Comparison of ENCODE assay signal across 8 cellular contexts in genomic region chr14:71371711-71372396, GRCh38. TPM values are rescaled to one million over a fixed set of nuclear protein-coding genes. Genes with fewer than 3 reads are reported as not detected.
DNase-seq lines count a peak whose midpoint lies in the region; ATAC-seq, FAIRE-seq and TF ChIP-seq lines count a peak whose summit lies in the region.

No MANE protein-coding gene starts in this region.

- TF ChIP-seq CTCF in right lobe of liver (IDR thresholded peaks at IDR 0.05) (no peak), HepG2 (CRISPR knock-in tag; IDR thresholded peaks at IDR 0.05) (no peak), hepatocyte (IDR thresholded peaks at IDR 0.05; ENCODE audit: poor library complexity) (no peak), left ventricle myocardium inferior (IDR thresholded peaks at IDR 0.05; ENCODE audit: borderline replicate concordance) (no peak)

- WGBS in right lobe of liver (ENCODE audit: insufficient coverage, low coverage, low lambda C conversion rate, missing lambda C conversion rate) = 39% methylated on average over 2 of the region's 2 CpGs
- 94% methylated on average over 2 of the region's 2 CpGs for WGBS in HepG2 (ENCODE audit: low lambda C conversion rate)
- 77% methylated on average over 2 of the region's 2 CpGs for WGBS in hepatocyte (ENCODE audit: low lambda C conversion rate, missing lambda C conversion rate)

- BruUV-seq in HepG2 (replicated peaks; lab: Mats Ljungman, UMichigan) = no TSS peak

- peaks cover 0 to 13% (median 5%) of the 10 kb centered on the region in 4 donors for H3K4me1 ChIP-seq in right lobe of liver
- peaks cover 13% of the 10 kb centered on the region; the same call in 1 of the 2 replicates for H3K4me1 ChIP-seq in HepG2 (ENCODE audit: insufficient read depth, low read length)
- no peaks in the 10 kb centered on the region for H3K4me1 ChIP-seq in hepatocyte (ENCODE audit: insufficient read depth)
- no peaks in the 10 kb centered on the region for H3K4me1 ChIP-seq in left ventricle myocardium inferior

- H3K9me3 ChIP-seq in right lobe of liver (no peaks in the 10 kb centered on the region), HepG2 (ENCODE audit: low read length) (no peaks in the 10 kb centered on the region), T-helper 17 cell (ENCODE audit: control insufficient read depth, low read length, poor library complexity, severe bottlenecking) (no peaks in the 10 kb centered on the region), hepatocyte (ENCODE audit: low read depth) (no peaks in the 10 kb centered on the region), left ventricle myocardium inferior (replicated peaks) (no peaks in the 10 kb centered on the region)

- peaks cover 10% of the 10 kb centered on the region for H3K4me1 Mint-ChIP-seq in T-helper 17 cell

- TF ChIP-seq EP300 in HepG2 (IDR thresholded peaks at IDR 0.05; ENCODE audit: low read depth in 2 of 2, low read length in 2 of 2) = no peak
- no peak for TF ChIP-seq EP300 in HepG2 (CRISPR knock-in tag; IDR thresholded peaks at IDR 0.05; ENCODE audit: borderline replicate concordance)

- H3K4me3 ChIP-seq in right lobe of liver = no peak overlapping the region
- no peak overlapping the region for H3K4me3 ChIP-seq in HepG2 (replicated peaks in 1 of 3; ENCODE audit: insufficient read depth in 1 of 3, low read depth in 2 of 3, low read length in 3 of 3)
- H3K4me3 ChIP-seq in hepatocyte = no peak overlapping the region
- no peak overlapping the region for H3K4me3 ChIP-seq in left ventricle myocardium inferior

- H3K27me3 ChIP-seq in right lobe of liver (no peaks in the 10 kb centered on the region), HepG2 (ENCODE audit: control insufficient read depth in 1 of 2, insufficient read depth in 2 of 2, low read length in 2 of 2) (no peaks in the 10 kb centered on the region), hepatocyte (no peaks in the 10 kb centered on the region), left ventricle myocardium inferior (ENCODE audit: low read depth) (no peaks in the 10 kb centered on the region)

- H3K36me3 Mint-ChIP-seq in T-helper 17 cell (ENCODE audit: low read depth) = no peaks in the 10 kb centered on the region

- H2AFZ ChIP-seq in HepG2 (ENCODE audit: low read length) (no peak overlapping the region), hepatocyte (no peak overlapping the region)

- H3K79me2 ChIP-seq in HepG2 (ENCODE audit: insufficient read depth, low read length) (peaks cover 13% of the 10 kb centered on the region), hepatocyte (peaks cover 68% of the 10 kb centered on the region)

- POLR2A ChIA-PET in HepG2 (lab: Yijun Ruan, JAX) = no interaction called here

- no peaks in the 10 kb centered on the region for H3K9me2 ChIP-seq in hepatocyte (replicated peaks; ENCODE audit: insufficient read depth)

- no peak for FAIRE-seq in HepG2 (lab: Jason Lieb, UNC)

- no peak overlapping the region for H3K4me3 Mint-ChIP-seq in T-helper 17 cell

- in situ Hi-C loops in HepG2 (cut with HindIII; ENCODE audit: extremely low pct_ligation_motif_present, low pct_unique_long_range_greater_than_20kb) = no loop called here

- intact Hi-C loops in right lobe of liver (cut with DNase I) = no loop called here
- intact Hi-C loops in HepG2 (cut with micrococcal nuclease; ENCODE audit: unreplicated experiment) = no loop called here
- intact Hi-C loops in left ventricle myocardium inferior (cut with micrococcal nuclease) = no loop called here

- CTCF ChIA-PET in HepG2 (lab: Yijun Ruan, JAX; ENCODE audit: low intra/inter-chr PET ratio, low total read pairs) = no interaction called here

- no peak overlapping the region for H3K27ac ChIP-seq in right lobe of liver
- H3K27ac ChIP-seq in HepG2 (ENCODE audit: extremely low read length, insufficient read depth, low read length) = no peak overlapping the region
- H3K27ac ChIP-seq in hepatocyte = peak overlapping the region; percentile 55
- H3K27ac ChIP-seq in left ventricle myocardium inferior (replicated peaks) = no peak overlapping the region

- peak; percentile 36 to 96 (median 52) for ATAC-seq in right lobe of liver
- no peak for ATAC-seq in HepG2
- ATAC-seq in T-helper 17 cell = peak; percentile 48
- ATAC-seq in GM19035 (IDR thresholded peaks at IDR 0.05; ENCODE audit: unreplicated experiment) = no peak

- H3K36me3 ChIP-seq in right lobe of liver = no peaks in the 10 kb centered on the region
- H3K36me3 ChIP-seq in HepG2 (replicated peaks in 1 of 2; ENCODE audit: control insufficient read depth in 1 of 2, insufficient read depth in 2 of 2, low read length in 2 of 2) = no peaks in the 10 kb centered on the region
- no peaks in the 10 kb centered on the region for H3K36me3 ChIP-seq in hepatocyte (replicated peaks; ENCODE audit: insufficient read depth, low read depth)
- H3K36me3 ChIP-seq in left ventricle myocardium inferior = no peaks in the 10 kb centered on the region

- H3K9ac ChIP-seq in HepG2 (ENCODE audit: insufficient read depth, low read depth, low read length) = no peak overlapping the region

- H3K27me3 Mint-ChIP-seq in T-helper 17 cell = no peaks in the 10 kb centered on the region

- TF ChIP-seq RAD21 in HepG2 (CRISPR knock-in tag; IDR thresholded peaks at IDR 0.05) = no peak

- H3K27ac Mint-ChIP-seq in T-helper 17 cell = peak overlapping the region; percentile 39

- H3K4me2 ChIP-seq in HepG2 (ENCODE audit: low read depth, low read length) (no peak overlapping the region), hepatocyte (no peak overlapping the region)

- no peak for TF ChIP-seq POLR2A in right lobe of liver (IDR thresholded peaks at IDR 0.05)
- no peak for TF ChIP-seq POLR2A in HepG2 (IDR thresholded peaks at IDR 0.05; ENCODE audit: insufficient read depth in 1 of 2, low read depth in 2 of 2, low read length in 2 of 2)

- H4K20me1 ChIP-seq in HepG2 (ENCODE audit: insufficient read depth, low read length) (no peaks in the 10 kb centered on the region), hepatocyte (ENCODE audit: insufficient read depth, poor library complexity, severe bottlenecking) (no peaks in the 10 kb centered on the region)

- DNase-seq in right lobe of liver (no peak), HepG2 (ENCODE audit: low spot score) (no peak), T-helper 17 cell (no peak), hepatocyte (ENCODE audit: low spot score) (peak; percentile 15), ureter (ENCODE audit: low spot score) (no peak), NOMO-1 treated with DMSO at 0.1 percent for 48 hours (lab: John Stamatoyannopoulos, UW; ENCODE audit: unreplicated experiment) (no peak), left ventricle myocardium inferior (no peak)

TF ChIP-seq in HepG2, 621 proteins besides CTCF, POLR2A, EP300 and RAD21:
- TF ChIP-seq ZNF337 (CRISPR knock-in tag; IDR thresholded peaks at IDR 0.05; ENCODE audit: borderline replicate concordance, low read depth) = no peak
- no peak for TF ChIP-seq SRSF4 (IDR thresholded peaks at IDR 0.05; ENCODE audit: low read depth, low read length, poor library complexity, severe bottlenecking)
- no peak for TF ChIP-seq MLLT10 (CRISPR knock-in tag; IDR thresholded peaks at IDR 0.05)
- no peak for TF ChIP-seq IKZF1 (IDR thresholded peaks at IDR 0.05)
- no peak for TF ChIP-seq ZNF75D (CRISPR knock-in tag; IDR thresholded peaks at IDR 0.05; ENCODE audit: borderline replicate concordance)
- no peak for TF ChIP-seq TCF7L2 (IDR thresholded peaks at IDR 0.05; ENCODE audit: low read depth, low read length)
- no peak for TF ChIP-seq AGO2 (optimal IDR thresholded peaks at IDR 0.05; ENCODE audit: low read depth, low read length)
- TF ChIP-seq TEF (CRISPR knock-in tag; IDR thresholded peaks at IDR 0.05) = no peak
- no peak for TF ChIP-seq ATM (IDR thresholded peaks at IDR 0.05; ENCODE audit: borderline replicate concordance)
- no peak for TF ChIP-seq TBL1XR1 (IDR thresholded peaks at IDR 0.05; ENCODE audit: borderline replicate concordance, low read length, partially characterized antibody)

RNA-seq across cellular contexts. Expression of gene SIPA1L1, which starts 51.6 kb away (rescaled TPM):
- total RNA-seq in right lobe of liver (10 to 100 TPM; 25.7 to 30.8 (median 28.6) TPM), HepG2 (2016; rRNA removed; fragmentation: Illumina TruSeq; extraction: Trizol) (23.6 and 25.2 TPM in 2 replicates), T-helper 17 cell (10 to 100 TPM; 47.0 to 52.3 TPM), hepatocyte (36.0 and 41.4 TPM in 2 replicates), ureter (58.2 TPM), left ventricle myocardium inferior (6.4 TPM)
- total RNA-seq in HepG2 (2016; cell fraction: cytosol; rRNA removed; fragmentation: Illumina TruSeq; extraction: Trizol; ENCODE audit: low read depth) = 16.7 and 16.9 TPM in 2 replicates
- total RNA-seq in HepG2 (2016; cell fraction: insoluble cytoplasmic fraction; rRNA removed; fragmentation: Illumina TruSeq; extraction: Trizol) = 20.2 TPM in 2 replicates
- total RNA-seq in HepG2 (2016; cell fraction: membrane; rRNA removed; fragmentation: Illumina TruSeq; extraction: Trizol) = 21.4 and 21.6 TPM in 2 replicates
- 32.8 and 36.6 TPM in 2 replicates for total RNA-seq in HepG2 (2016; cell fraction: nucleus; rRNA removed; fragmentation: Illumina TruSeq; extraction: Trizol)
- polyA plus RNA-seq in HepG2 (2011; rRNA removed) (12.8 and 13.4 TPM in 2 replicates), hepatocyte (41.4 and 42.5 TPM in 2 replicates)
- 10.8 and 12.1 TPM in 2 replicates for polyA plus RNA-seq in HepG2 (2011; cell fraction: cytosol; rRNA removed)
- polyA plus RNA-seq in HepG2 (2011; cell fraction: nucleus; rRNA removed) = 27.9 and 30.6 TPM in 2 replicates
- polyA plus RNA-seq in HepG2 (2012) = 12.7 and 16.7 TPM in 2 replicates
- 2.1 and 2.3 TPM in 2 replicates for polyA plus RNA-seq in HepG2 (2016; cell fraction: cytosol; fragmentation: Illumina TruSeq; extraction: Trizol; ENCODE audit: low read depth)
- 19.8 and 24.7 TPM in 2 replicates for polyA plus RNA-seq in HepG2 (2016; cell fraction: insoluble cytoplasmic fraction; fragmentation: Illumina TruSeq; extraction: Trizol; ENCODE audit: low read depth)
- 6.8 and 8.6 TPM in 2 replicates for polyA plus RNA-seq in HepG2 (2016; cell fraction: membrane; fragmentation: Illumina TruSeq; extraction: Trizol; ENCODE audit: low read depth)
- polyA plus RNA-seq in HepG2 (2016; cell fraction: nucleus; fragmentation: Illumina TruSeq; extraction: Trizol; ENCODE audit: insufficient read depth, low read depth) = 24.0 and 32.2 TPM in 2 replicates
- 22.9 and 93.6 TPM in 2 replicates for polyA minus RNA-seq in HepG2 (2011; rRNA and poly(A)+ RNA removed; ENCODE audit: low replicate concordance)
- 19.1 and 23.1 TPM in 2 replicates for polyA minus RNA-seq in HepG2 (2011; cell fraction: cytosol; rRNA and poly(A)+ RNA removed)
- polyA minus RNA-seq in HepG2 (2011; cell fraction: nucleus; rRNA and poly(A)+ RNA removed) = 49.7 and 56.6 TPM in 2 replicates

Comparison
In these comparisons a context has a peak if more than half of its experiments do, and no peak if none do; other contexts are left out.
1. ATAC-seq: peak in right lobe of liver (4 of 4) and T-helper 17 cell (single experiment); none in HepG2 (single experiment) and GM19035 (single experiment).